ENCODE assay signal across 19 cellular contexts in genomic region chr11:35649984-35650383, GRCh38. TPM values are rescaled to one million over a fixed set of nuclear protein-coding genes. Genes with fewer than 3 reads are reported as not detected.
DNase-seq lines count a peak whose midpoint lies in the region; ATAC-seq and TF ChIP-seq lines count a peak whose summit lies in the region.
"Had no signal": no experiment of that assay in that cellular context is flagged by ENCODE, and none has a peak within 500 bp of the region (broad histone marks: within the 10 kb centered on the region; RNA-seq: fewer than 3 reads in every experiment).

No MANE protein-coding gene starts in this region.

- no peak overlapping the region for H3K27ac Mint-ChIP-seq in activated naive CD4-positive, alpha-beta T cell treated with anti-CD3 and anti-CD28 coated beads, Interleukin-2, amount 50 U/mL, for 72 hours
- H3K27ac Mint-ChIP-seq in stimulated activated effector memory CD8-positive, alpha-beta T cell treated with anti-CD3 and anti-CD28 coated beads, Interleukin-12 subunit alpha, Interleukin-12 subunit beta, amount 100 ng/mL, for 72 hours = no peak overlapping the region
- H3K27ac Mint-ChIP-seq: activated T-helper 2 cell treated with anti-CD3 and anti-CD28 coated beads, Interferon-gamma antibody, Interleukin-2, Interleukin-4, amounts not matched to agents 10 μg/mL and 5 μg/mL and 100 μg/mL, durations not matched to agents 14 hours and 24 hours and 36 hours; naive B cell had no signal

- H3K4me3 ChIP-seq in cardiac fibroblast (replicated peaks in 1 of 2; ENCODE audit: low read depth in 2 of 2, low read length in 2 of 2) = no peak overlapping the region
- H3K4me3 ChIP-seq: vagina had no signal

- H3K9me3 Mint-ChIP-seq in activated naive CD4-positive, alpha-beta T cell treated with anti-CD3 and anti-CD28 coated beads, Interleukin-2, amount 50 U/mL, for 72 hours = peaks cover 0 to 4% of the 10 kb centered on the region in 2 donors
- H3K9me3 Mint-ChIP-seq in stimulated activated effector memory CD8-positive, alpha-beta T cell treated with anti-CD3 and anti-CD28 coated beads, Interleukin-12 subunit alpha, Interleukin-12 subunit beta, amount 100 ng/mL, for 72 hours = no peaks in the 10 kb centered on the region
- H3K9me3 Mint-ChIP-seq: activated T-helper 2 cell treated with anti-CD3 and anti-CD28 coated beads, Interferon-gamma antibody, Interleukin-2, Interleukin-4, amounts not matched to agents 10 μg/mL and 5 μg/mL and 100 μg/mL, durations not matched to agents 14 hours and 24 hours and 36 hours had no signal

- no peaks in the 10 kb centered on the region for H3K4me1 Mint-ChIP-seq in stimulated activated effector memory CD8-positive, alpha-beta T cell treated with anti-CD3 and anti-CD28 coated beads, Interleukin-12 subunit alpha, Interleukin-12 subunit beta, amount 100 ng/mL, for 72 hours
- H3K4me1 Mint-ChIP-seq: naive B cell had no signal

- no peaks in the 10 kb centered on the region for H3K36me3 Mint-ChIP-seq in activated naive CD4-positive, alpha-beta T cell treated with anti-CD3 and anti-CD28 coated beads, Interleukin-2, amount 50 U/mL, for 72 hours
- H3K36me3 Mint-ChIP-seq in stimulated activated effector memory CD8-positive, alpha-beta T cell treated with anti-CD3 and anti-CD28 coated beads, Interleukin-12 subunit alpha, Interleukin-12 subunit beta, amount 100 ng/mL, for 72 hours = no peaks in the 10 kb centered on the region
- H3K36me3 Mint-ChIP-seq: naive B cell had no signal

- TF ChIP-seq CTCF in cardiac fibroblast (IDR thresholded peaks at IDR 0.05; ENCODE audit: low read depth, low read length) = no peak

- ATAC-seq in activated naive CD4-positive, alpha-beta T cell treated with anti-CD3 and anti-CD28 coated beads, Interleukin-2, amount 50 U/mL, for 72 hours = peak; percentile 70 to 92
- peak; percentile 85 for ATAC-seq in stimulated activated effector memory CD8-positive, alpha-beta T cell treated with anti-CD3 and anti-CD28 coated beads, Interleukin-12 subunit alpha, Interleukin-12 subunit beta, amount 100 ng/mL, for 72 hours
- ATAC-seq in HG03280 (IDR thresholded peaks at IDR 0.05; ENCODE audit: unreplicated experiment) = no peak
- ATAC-seq in GM18502 (IDR thresholded peaks at IDR 0.05; ENCODE audit: poor library complexity, unreplicated experiment) = no peak

- H3K4me3 Mint-ChIP-seq in stimulated activated effector memory CD8-positive, alpha-beta T cell treated with anti-CD3 and anti-CD28 coated beads, Interleukin-12 subunit alpha, Interleukin-12 subunit beta, amount 100 ng/mL, for 72 hours = no peak overlapping the region
- H3K4me3 Mint-ChIP-seq: naive B cell had no signal

- no peak for DNase-seq in activated naive CD4-positive, alpha-beta T cell treated with anti-CD3 and anti-CD28 coated beads, Interleukin-2, amount 50 U/mL, for 72 hours (ENCODE audit: low spot score in 2 of 2)
- DNase-seq in activated naive CD4-positive, alpha-beta T cell treated with anti-CD3 and anti-CD28 coated beads, Interleukin-2, amount 50 U/mL, for 16 hours = no peak
- peak; percentile 39 for DNase-seq in LHCN-M2 (ENCODE audit: low read depth)
- DNase-seq in cardiac fibroblast (ENCODE audit: low read depth in 2 of 2) = peak; percentile 39 to 69
- no peak for DNase-seq in stimulated activated effector memory CD8-positive, alpha-beta T cell treated with anti-CD3 and anti-CD28 coated beads, Interleukin-12 subunit alpha, Interleukin-12 subunit beta, amount 100 ng/mL, for 72 hours (ENCODE audit: low spot score in 2 of 2)
- DNase-seq in cerebellar cortex (ENCODE audit: low spot score) = no peak
- DNase-seq: activated CD4-positive, alpha-beta T cell treated with anti-CD3 and anti-CD28 coated beads, Interleukin-2, amount 50 U/mL, for 1 hour; BE2C; foreskin melanocyte; naive B cell; NCI-H146; NCI-H2227 treated with DMSO at 0.1 percent for 48 hours; SIG-M5; small intestine; T-helper 9 cell had no signal

RNA-seq across cellular contexts. Expression of gene TRIM44, which starts 12.6 kb away (rescaled TPM):
- total RNA-seq in activated naive CD4-positive, alpha-beta T cell treated with anti-CD3 and anti-CD28 coated beads, Interleukin-2, amount 50 U/mL, for 72 hours = 10 to 100 TPM; 17.5 to 34.9 TPM
- 23.2 and 35.9 TPM in 2 replicates for total RNA-seq in LHCN-M2 (2014; rRNA removed)
- 32.2 TPM for polyA plus RNA-seq in LHCN-M2 (2012)

RNA-seq across cellular contexts. Expression of gene FJX1, which starts 31.7 kb away (rescaled TPM):
- total RNA-seq in activated naive CD4-positive, alpha-beta T cell treated with anti-CD3 and anti-CD28 coated beads, Interleukin-2, amount 50 U/mL, for 72 hours = under 1 TPM in 1 of 2 donors, not detected in 1; 0.91 TPM
- total RNA-seq in LHCN-M2 (2014; rRNA removed) = 52.2 and 73.8 TPM in 2 replicates
- polyA plus RNA-seq in LHCN-M2 (2012) = 32.8 TPM

Comparison
In these comparisons a context has a peak if more than half of its experiments do, and no peak if none do; other contexts are left out.
1. ATAC-seq: peak in activated naive CD4-positive, alpha-beta T cell treated with anti-CD3 and anti-CD28 coated beads, Interleukin-2, amount 50 U/mL, for 72 hours (2 of 2) and stimulated activated effector memory CD8-positive, alpha-beta T cell treated with anti-CD3 and anti-CD28 coated beads, Interleukin-12 subunit alpha, Interleukin-12 subunit beta, amount 100 ng/mL, for 72 hours (single experiment); none in HG03280 (single experiment) and GM18502 (single experiment).
2. DNase-seq: peak in LHCN-M2 (single experiment) and cardiac fibroblast (2 of 2); none in activated naive CD4-positive, alpha-beta T cell treated with anti-CD3 and anti-CD28 coated beads, Interleukin-2, amount 50 U/mL, for 72 hours (0 of 2), activated naive CD4-positive, alpha-beta T cell treated with anti-CD3 and anti-CD28 coated beads, Interleukin-2, amount 50 U/mL, for 16 hours (single experiment), stimulated activated effector memory CD8-positive, alpha-beta T cell treated with anti-CD3 and anti-CD28 coated beads, Interleukin-12 subunit alpha, Interleukin-12 subunit beta, amount 100 ng/mL, for 72 hours (0 of 2) and cerebellar cortex (single experiment).
3. RNA of gene FJX1, which starts 31.7 kb away (total RNA-seq): 52.2 to 73.8 TPM in LHCN-M2; 0.91 TPM in activated naive CD4-positive, alpha-beta T cell treated with anti-CD3 and anti-CD28 coated beads, Interleukin-2, amount 50 U/mL, for 72 hours; every median in the first group is over 10 times any median in the second.